Comparison of ENCODE assay signal across 8 cellular contexts in the genomic region with DNA sequence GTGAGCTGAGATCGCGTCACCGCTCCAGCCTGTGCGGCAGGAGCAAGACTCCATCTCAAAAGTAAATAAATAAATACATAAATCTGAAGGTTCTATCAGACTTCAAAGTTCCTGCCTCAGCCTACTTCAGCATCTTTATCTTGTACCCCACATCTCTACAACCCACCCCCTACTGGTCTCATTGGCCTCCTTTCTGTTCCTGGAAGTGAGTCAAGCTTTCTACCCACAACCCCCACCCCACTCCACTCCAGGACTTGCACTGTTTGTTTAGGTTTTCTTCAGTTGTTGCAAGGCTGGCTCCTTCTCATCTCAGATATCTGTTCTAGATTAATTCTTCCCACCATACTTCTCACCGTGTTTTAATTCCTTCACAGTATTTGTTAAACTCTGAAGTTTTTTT. TPM values are rescaled to one million over a fixed set of nuclear protein-coding genes. Genes with fewer than 3 reads are reported as not detected.
DNase-seq lines count a peak whose midpoint lies in the region; ATAC-seq and TF ChIP-seq lines count a peak whose summit lies in the region.

No MANE protein-coding gene starts in this region.

- H3K36me3 ChIP-seq in DND-41 (ENCODE audit: insufficient read depth, low read length), result peaks cover 28% of the 10 kb centered on the region

- no peaks in the 10 kb centered on the region for H4K20me1 ChIP-seq in DND-41 (ENCODE audit: insufficient read depth, low read length)

- no peaks in the 10 kb centered on the region for H3K27me3 Mint-ChIP-seq in activated naive CD4-positive, alpha-beta T cell treated with anti-CD3 and anti-CD28 coated beads for 36 hours (ENCODE audit: low read depth)

- H3K9me3 ChIP-seq in DND-41 (ENCODE audit: insufficient read depth, low read length, severe bottlenecking), result no peaks in the 10 kb centered on the region

- intact Hi-C loops in activated naive CD4-positive, alpha-beta T cell treated with anti-CD3 and anti-CD28 coated beads for 36 hours (cut with micrococcal nuclease), result loop anchor here (2.0 kb wide), 1 partner anchor 213 kb away; no protein-coding TSS in a partner anchor

- H3K4me1 Mint-ChIP-seq in activated naive CD4-positive, alpha-beta T cell treated with anti-CD3 and anti-CD28 coated beads for 36 hours (ENCODE audit: low read depth), result peaks cover 47% of the 10 kb centered on the region

- H2AFZ ChIP-seq in DND-41 (ENCODE audit: low read depth, low read length), result peak overlapping the region; percentile 85

- TF ChIP-seq POLR2A in NB4 (IDR thresholded peaks at IDR 0.05; ENCODE audit: extremely low read depth, insufficient read length), result no peak

- ATAC-seq in DND-41 (ENCODE audit: insufficient read depth, low read depth), result peak; percentile 61
- ATAC-seq in GM21528 (IDR thresholded peaks at IDR 0.05; ENCODE audit: low FRiP score, unreplicated experiment), result no peak
- ATAC-seq in HG02884 (IDR thresholded peaks at IDR 0.05; ENCODE audit: unreplicated experiment), result no peak

- DNase-seq in DND-41 (peak; percentile 71), NB4 (ENCODE audit: low read depth) (peak; percentile 72), iPS-NIHi11 (ENCODE audit: low spot score) (peak; percentile 20), medulla oblongata (ENCODE audit: extremely low spot score) (no peak)
- DNase-seq in activated naive CD4-positive, alpha-beta T cell treated with anti-CD3 and anti-CD28 coated beads for 36 hours, result peak; percentile 65
- DNase-seq in stimulated activated CD8-positive, alpha-beta memory T cell treated with anti-CD3 and anti-CD28 coated beads, Interleukin-7, amount 100 ng/mL, for 4 hours (ENCODE audit: low read depth in 2 of 2), result peak; percentile 33 to 44

- peaks cover 44% of the 10 kb centered on the region for H3K79me2 ChIP-seq in DND-41 (ENCODE audit: insufficient read depth, low read length)

- peak overlapping the region; percentile 75 for H3K9ac ChIP-seq in DND-41 (ENCODE audit: low read depth, low read length)

- peak overlapping the region; percentile 78 for H3K4me2 ChIP-seq in DND-41 (ENCODE audit: insufficient read depth, low read length)

- H3K27ac Mint-ChIP-seq in activated naive CD4-positive, alpha-beta T cell treated with anti-CD3 and anti-CD28 coated beads for 36 hours, result peak overlapping the region; percentile 97

- H3K9me3 Mint-ChIP-seq in activated naive CD4-positive, alpha-beta T cell treated with anti-CD3 and anti-CD28 coated beads for 36 hours, result no peaks in the 10 kb centered on the region

- peaks cover 25% of the 10 kb centered on the region for H3K36me3 Mint-ChIP-seq in activated naive CD4-positive, alpha-beta T cell treated with anti-CD3 and anti-CD28 coated beads for 36 hours (ENCODE audit: low read depth)

- H3K4me3 ChIP-seq in DND-41 (ENCODE audit: low read depth in 1 of 2, low read length in 2 of 2), result peak overlapping the region; percentile 66 to 74; a peak in 3 of 4 replicates
- peak overlapping the region; percentile 89 for H3K4me3 ChIP-seq in NB4 (ENCODE audit: low read depth, low read length)

- peak overlapping the region; percentile 100 for H3K4me3 Mint-ChIP-seq in activated naive CD4-positive, alpha-beta T cell treated with anti-CD3 and anti-CD28 coated beads for 36 hours

- H3K4me1 ChIP-seq in DND-41 (ENCODE audit: insufficient read depth, low read length), result peaks cover 39% of the 10 kb centered on the region

- peak overlapping the region; percentile 90 for H3K27ac ChIP-seq in DND-41 (ENCODE audit: low read length)

- CTCF ChIA-PET in activated naive CD4-positive, alpha-beta T cell treated with anti-CD3 and anti-CD28 coated beads for 36 hours (lab: Charles Lee), result no interaction called here

- TF ChIP-seq CTCF in DND-41 (IDR thresholded peaks at IDR 0.05; ENCODE audit: borderline replicate concordance, extremely low read depth, low read length, poor library complexity, severe bottlenecking) (peak; percentile 22), NB4 (IDR thresholded peaks at IDR 0.05; ENCODE audit: low read depth, low read length) (no peak)

- H3K27me3 ChIP-seq in DND-41 (ENCODE audit: insufficient read depth, low read length, poor library complexity), result no peaks in the 10 kb centered on the region

RNA-seq across cellular contexts. Expression of a gene that starts 0.7 kb away (rescaled TPM):
- total RNA-seq in activated naive CD4-positive, alpha-beta T cell treated with anti-CD3 and anti-CD28 coated beads for 36 hours, result 100 to 1,000 TPM; 103 to 114 TPM

RNA-seq across cellular contexts. Expression of a gene that starts 10.9 kb away (rescaled TPM):
- total RNA-seq in activated naive CD4-positive, alpha-beta T cell treated with anti-CD3 and anti-CD28 coated beads for 36 hours, result 10 to 100 TPM; 87.4 to 90.4 TPM

RNA-seq across cellular contexts. Expression of a gene that starts 23.7 kb away (rescaled TPM):
- total RNA-seq in activated naive CD4-positive, alpha-beta T cell treated with anti-CD3 and anti-CD28 coated beads for 36 hours, result 10 to 100 TPM; 13.3 to 14.1 TPM
